In genomic region chr3:48633743-48634142, GRCh38 we compare ENCODE assay signal across 14 cellular contexts. TPM values are rescaled to one million over a fixed set of nuclear protein-coding genes. Genes with fewer than 3 reads are reported as not detected.
A peak's percentile ranks its signal among the peaks of the same experiment; 100 is the strongest.
DNase-seq lines count a peak whose midpoint lies in the region; ATAC-seq and TF ChIP-seq lines count a peak whose summit lies in the region.
"Had no signal": no experiment of that assay in that cellular context is flagged by ENCODE, and none has a peak within 500 bp of the region (broad histone marks: within the 10 kb centered on the region; RNA-seq: fewer than 3 reads in every experiment).

No MANE protein-coding gene starts in this region.

- no peak overlapping the region for H3K27ac Mint-ChIP-seq in CD4-positive, alpha-beta T cell
- no peak overlapping the region for H3K27ac Mint-ChIP-seq in central memory CD8-positive, alpha-beta T cell (ENCODE audit: low read depth)
- no peak overlapping the region for H3K27ac Mint-ChIP-seq in nephron

- H3K36me3 Mint-ChIP-seq in CD4-positive, alpha-beta T cell (ENCODE audit: low read depth), result peaks cover 10% of the 10 kb centered on the region
- H3K36me3 Mint-ChIP-seq in central memory CD8-positive, alpha-beta T cell (ENCODE audit: insufficient read depth), result peaks cover 5% of the 10 kb centered on the region
- peaks cover 12% of the 10 kb centered on the region for H3K36me3 Mint-ChIP-seq in nephron (ENCODE audit: low read depth)

- peak overlapping the region; percentile 99 for H3K4me2 ChIP-seq in Karpas-422 (ENCODE audit: low read depth, low read length, poor library complexity, severe bottlenecking)

- no peak for DNase-seq in CD4-positive, alpha-beta T cell
- DNase-seq in Karpas-422 (no peak), GM13976 (ENCODE audit: low spot score) (no peak), amygdala (lab: John Stamatoyannopoulos, UW) (no peak)
- DNase-seq in central memory CD8-positive, alpha-beta T cell (ENCODE audit: low spot score in 2 of 2), result no peak
- DNase-seq: glutamatergic neuron, NCI-H1092 treated with DMSO at 0.1 percent for 48 hours, NCI-H748 treated with DMSO at 0.1 percent for 48 hours had no signal

- H3K79me2 ChIP-seq in Karpas-422 (ENCODE audit: low read length), result peaks cover 17% of the 10 kb centered on the region

- POLR2A ChIA-PET in CD4-positive, alpha-beta T cell (lab: Charles Lee), result no interaction called here

- no peaks in the 10 kb centered on the region for H3K9me2 ChIP-seq in Karpas-422 (replicated peaks; ENCODE audit: insufficient read depth, low read length)

- peak overlapping the region; percentile 96; the same call in 1 of the 2 replicates for H3K4me3 ChIP-seq in Karpas-422 (ENCODE audit: low read length)
- H3K4me3 ChIP-seq: lung had no signal

- no peak overlapping the region for H2AFZ ChIP-seq in Karpas-422 (ENCODE audit: low read length)

- H3K9me3 ChIP-seq in CD4-positive, alpha-beta T cell (ENCODE audit: control insufficient read depth, low read length), result no peaks in the 10 kb centered on the region
- no peaks in the 10 kb centered on the region for H3K9me3 ChIP-seq in Karpas-422 (ENCODE audit: low read length)
- H3K9me3 ChIP-seq: HAP-1 had no signal

- no peaks in the 10 kb centered on the region for H3K27me3 ChIP-seq in CD4-positive, alpha-beta T cell (ENCODE audit: control insufficient read depth, insufficient read depth, low read length)
- H3K27me3 ChIP-seq in Karpas-422 (ENCODE audit: low read length), result no peaks in the 10 kb centered on the region

- in situ Hi-C loops in GM13976 (cut with MboI; ENCODE audit: low sequenced_read_pairs, unreplicated experiment), result no loop called here

- H3K9me3 Mint-ChIP-seq in CD4-positive, alpha-beta T cell, result no peaks in the 10 kb centered on the region
- H3K9me3 Mint-ChIP-seq in central memory CD8-positive, alpha-beta T cell, result no peaks in the 10 kb centered on the region
- H3K9me3 Mint-ChIP-seq in nephron, result no peaks in the 10 kb centered on the region

- intact Hi-C loops in CD4-positive, alpha-beta T cell (cut with DNase I, micrococcal nuclease), result loop anchor here in 1 of 2 experiments (2.0 kb wide), 1 partner anchor 51 kb away; the partner anchor contains the start of gene NCKIPSD

- CTCF ChIA-PET in CD4-positive, alpha-beta T cell (lab: Charles Lee), result interaction anchor here (1.2 to 2.1 kb wide), 4 partner anchors 23 to 76 kb away, joined by 3 to 10 read pairs (median 6); partner anchors contain the start of genes NCKIPSD and UQCRC1

- no peaks in the 10 kb centered on the region for H4K20me1 ChIP-seq in Karpas-422 (ENCODE audit: insufficient read depth, low read depth, low read length)

- no peak overlapping the region for H3K27ac ChIP-seq in CD4-positive, alpha-beta T cell (ENCODE audit: low read depth, low read length)
- no peak overlapping the region for H3K27ac ChIP-seq in Karpas-422 (ENCODE audit: low read length)

- ATAC-seq in CD4-positive, alpha-beta T cell (ENCODE audit: poor library complexity), result no peak
- no peak for ATAC-seq in central memory CD8-positive, alpha-beta T cell (replicated peaks; ENCODE audit: extremely low read depth, poor library complexity, severe bottlenecking)
- ATAC-seq in GM18858 (IDR thresholded peaks at IDR 0.05; ENCODE audit: unreplicated experiment) (no peak), HG03342 (IDR thresholded peaks at IDR 0.05; ENCODE audit: unreplicated experiment) (no peak)

- no peak for TF ChIP-seq CTCF in CD4-positive, alpha-beta T cell (IDR thresholded peaks at IDR 0.05)
- TF ChIP-seq CTCF in nephron (IDR thresholded peaks at IDR 0.05; ENCODE audit: unreplicated experiment in 3 of 3) (no peak), GM13976 (IDR thresholded peaks at IDR 0.05; ENCODE audit: borderline replicate concordance, control extremely low read depth, extremely low read depth, insufficient read depth, missing control alignments) (no peak)

- peak overlapping the region; percentile 97 for H3K9ac ChIP-seq in Karpas-422 (ENCODE audit: low read length)

- no peaks in the 10 kb centered on the region for H3K27me3 Mint-ChIP-seq in CD4-positive, alpha-beta T cell
- no peaks in the 10 kb centered on the region for H3K27me3 Mint-ChIP-seq in central memory CD8-positive, alpha-beta T cell
- no peaks in the 10 kb centered on the region for H3K27me3 Mint-ChIP-seq in nephron (ENCODE audit: low read depth)

- H3K4me1 ChIP-seq in Karpas-422 (ENCODE audit: low read length), result peaks cover 21% of the 10 kb centered on the region

- H3K4me1 Mint-ChIP-seq in CD4-positive, alpha-beta T cell (ENCODE audit: low read depth), result peaks cover 19% of the 10 kb centered on the region
- peaks cover 16% of the 10 kb centered on the region for H3K4me1 Mint-ChIP-seq in central memory CD8-positive, alpha-beta T cell
- peaks cover 16% of the 10 kb centered on the region for H3K4me1 Mint-ChIP-seq in nephron

- H3K36me3 ChIP-seq in Karpas-422 (ENCODE audit: insufficient read depth, low read length), result no peaks in the 10 kb centered on the region; the same call in 1 of the 2 replicates

- peak overlapping the region; percentile 88 for H3K4me3 Mint-ChIP-seq in CD4-positive, alpha-beta T cell
- H3K4me3 Mint-ChIP-seq in central memory CD8-positive, alpha-beta T cell, result peak overlapping the region; percentile 89
- H3K4me3 Mint-ChIP-seq in nephron, result peak overlapping the region; percentile 61 to 88 (median 88)

RNA-seq across cellular contexts. Expression of gene SLC26A6, which starts 1.5 kb away (rescaled TPM):
- total RNA-seq in CD4-positive, alpha-beta T cell, result 10 to 100 TPM; 13.5 to 14.4 TPM
- total RNA-seq in Karpas-422 (2014; rRNA removed; shearing (Covaris generic); ENCODE audit: low replicate concordance), result 52.7 and 69.1 TPM in 2 replicates

RNA-seq across cellular contexts. Expression of gene TMEM89, which starts 12.2 kb away (rescaled TPM):
- total RNA-seq in CD4-positive, alpha-beta T cell, result not detected
- total RNA-seq in Karpas-422 (2014; rRNA removed; shearing (Covaris generic); ENCODE audit: low replicate concordance), result not detected in 2 replicates
- total RNA-seq: lung; T-helper 1 cell treated with Interleukin-12 subunit alpha and Interleukin-12 subunit beta and Interleukin-4 antibody, amounts not matched to agents 30 ng/mL and 1 ng/mL, for 36 hours had no signal

RNA-seq across cellular contexts. Expression of gene UQCRC1, which starts 24.3 kb away (rescaled TPM):
- 10 to 100 TPM; 74.1 to 75.5 TPM for total RNA-seq in CD4-positive, alpha-beta T cell
- 80.3 and 165 TPM in 2 replicates for total RNA-seq in Karpas-422 (2014; rRNA removed; shearing (Covaris generic); ENCODE audit: low replicate concordance)

RNA-seq across cellular contexts. Expression of gene CELSR3, which starts 28.9 kb away (rescaled TPM):
- total RNA-seq in CD4-positive, alpha-beta T cell, result 1 to 10 TPM; 4.9 to 5.0 TPM
- 3.8 and 7.0 TPM in 2 replicates for total RNA-seq in Karpas-422 (2014; rRNA removed; shearing (Covaris generic); ENCODE audit: low replicate concordance)

RNA-seq across cellular contexts. Expression of gene COL7A1, which starts 38.6 kb away (rescaled TPM):
- total RNA-seq in CD4-positive, alpha-beta T cell, result under 1 TPM; 0.73 to 0.93 TPM
- 0.78 and 13.0 TPM in 2 replicates for total RNA-seq in Karpas-422 (2014; rRNA removed; shearing (Covaris generic); ENCODE audit: low replicate concordance)
